Comparison of ENCODE assay signal across 1 cellular context in genomic region chr10:44243851-44244502, GRCh38.
TF ChIP-seq lines count a peak whose summit lies in the region.

No MANE protein-coding gene starts in this region.

TF ChIP-seq in H1, 55 proteins besides CTCF, POLR2A, EP300 and RAD21:
- TF ChIP-seq CBX5 (IDR thresholded peaks at IDR 0.05; ENCODE audit: low read depth, low read length) (no peak), SIX5 (IDR thresholded peaks at IDR 0.05; ENCODE audit: low read depth, low read length) (no peak), E2F6 (IDR thresholded peaks at IDR 0.05) (no peak), JUND (IDR thresholded peaks at IDR 0.05; ENCODE audit: low read length) (no peak), HDAC2 (IDR thresholded peaks at IDR 0.05; ENCODE audit: borderline replicate concordance in 1 of 2, low read depth in 2 of 2, low read length in 2 of 2) (no peak), POU5F1 (IDR thresholded peaks at IDR 0.05; ENCODE audit: low read depth, low read length) (no peak), SP4 (IDR thresholded peaks at IDR 0.05; ENCODE audit: low read length) (no peak), KDM4A (IDR thresholded peaks at IDR 0.05; ENCODE audit: low read depth, low read length, severe bottlenecking) (no peak), SUZ12 (IDR thresholded peaks at IDR 0.05; ENCODE audit: low read length) (no peak), TAF1 (IDR thresholded peaks at IDR 0.05; ENCODE audit: low read depth, low read length) (no peak), BRCA1 (IDR thresholded peaks at IDR 0.05; ENCODE audit: low read depth, low read length) (no peak), SRF (IDR thresholded peaks at IDR 0.05; ENCODE audit: low read depth, low read length) (no peak), PHF8 (conservative IDR thresholded peaks at IDR 0.05; ENCODE audit: low read depth, low read length) (no peak), ATF2 (IDR thresholded peaks at IDR 0.05; ENCODE audit: low read length) (no peak), RNF2 (IDR thresholded peaks at IDR 0.05; ENCODE audit: borderline replicate concordance, low read depth, low read length, missing control alignments, poor library complexity, severe bottlenecking) (no peak), SAP30 (IDR thresholded peaks at IDR 0.05; ENCODE audit: insufficient read depth, insufficient replicate concordance, low read length) (no peak), GTF2F1 (IDR thresholded peaks at IDR 0.05; ENCODE audit: borderline replicate concordance, low read depth, low read length) (no peak), TAF7 (optimal IDR thresholded peaks at IDR 0.05; ENCODE audit: borderline replicate concordance, low read depth, low read length) (no peak), CREB1 (IDR thresholded peaks at IDR 0.05) (no peak), CHD2 (IDR thresholded peaks at IDR 0.05; ENCODE audit: low read length) (no peak)
